ENCODE assay signal across 5 cellular contexts in the genomic region with DNA sequence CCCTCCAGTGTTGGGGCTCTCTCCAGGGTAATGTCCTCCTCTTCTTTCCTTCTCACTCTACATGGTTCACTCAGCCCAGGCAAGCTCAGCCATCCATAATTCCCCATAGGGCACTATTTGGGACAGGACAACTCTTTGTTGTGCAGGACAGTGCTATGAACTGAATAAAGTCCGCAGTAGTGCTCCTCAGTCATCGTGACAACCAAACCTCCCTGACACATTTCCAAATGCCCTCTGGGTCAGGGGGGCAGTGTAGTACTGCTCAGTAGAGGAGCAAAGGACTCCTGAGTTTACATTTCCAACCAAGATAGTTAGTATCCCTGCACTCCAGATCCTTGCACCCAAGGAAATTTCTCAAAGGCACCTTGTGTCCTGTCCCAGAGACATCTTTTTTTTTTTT.
DNase-seq lines count a peak whose midpoint lies in the region; ATAC-seq, FAIRE-seq and TF ChIP-seq lines count a peak whose summit lies in the region.
"Not testable (repeated sequence)": the region's sequence is repeated elsewhere in the genome, so short reads cannot be mapped to it uniquely, and the experiment has no call there.

No MANE protein-coding gene starts in this region.

- not testable (repeated sequence) for TF ChIP-seq EP300 in K562 (IDR thresholded peaks at IDR 0.05; ENCODE audit: low read length); HepG2 (IDR thresholded peaks at IDR 0.05; ENCODE audit: low read depth in 2 of 2, low read length in 2 of 2); HepG2 (CRISPR knock-in tag; IDR thresholded peaks at IDR 0.05; ENCODE audit: borderline replicate concordance)

- not testable (repeated sequence) for H3K4me3 ChIP-seq in K562; HepG2 (replicated peaks in 1 of 3; ENCODE audit: insufficient read depth in 1 of 3, low read depth in 2 of 3, low read length in 3 of 3); liver (ENCODE audit: low read depth in 1 of 3, low read length in 3 of 3); right lobe of liver

- H3K27ac ChIP-seq in K562 (ENCODE audit: extremely low read depth, low read depth, low read length); HepG2 (ENCODE audit: extremely low read length, insufficient read depth, low read length); liver (ENCODE audit: low read depth in 1 of 2, low read length in 2 of 2): not testable (repeated sequence)
- peak overlapping the region in 1 of 3 donors; percentile 68 for H3K27ac ChIP-seq in right lobe of liver

- H3K79me2 ChIP-seq in K562 (ENCODE audit: control insufficient read depth, insufficient read depth, low read length); HepG2 (ENCODE audit: insufficient read depth, low read length): not testable (repeated sequence)

- TF ChIP-seq RAD21 in K562 (CRISPR knock-in tag; conservative IDR thresholded peaks at IDR 0.05 in 1 of 2, IDR thresholded peaks at IDR 0.05 in 1 of 2); HepG2 (CRISPR knock-in tag; IDR thresholded peaks at IDR 0.05); liver (IDR thresholded peaks at IDR 0.05): not testable (repeated sequence)

- H4K20me1 ChIP-seq in K562 (replicated peaks; ENCODE audit: control insufficient read depth, insufficient read depth, low read length); HepG2 (ENCODE audit: insufficient read depth, low read length): not testable (repeated sequence)

- H3K9me3 ChIP-seq in K562 (replicated peaks; ENCODE audit: control insufficient read depth, insufficient read depth, low read depth, low read length); HepG2 (ENCODE audit: low read length); liver (ENCODE audit: control insufficient read depth in 4 of 4, low read length in 3 of 4); right lobe of liver: not testable (repeated sequence)

- H3K4me2 ChIP-seq in K562 (ENCODE audit: insufficient read depth, low read length); HepG2 (ENCODE audit: low read depth, low read length): not testable (repeated sequence)

- CTCF ChIA-PET in K562 (lab: Yijun Ruan, JAX; ENCODE audit: low intra/inter-chr PET ratio); HepG2 (lab: Yijun Ruan, JAX; ENCODE audit: low intra/inter-chr PET ratio, low total read pairs): not testable (repeated sequence)

- TF ChIP-seq POLR2A in K562 (conservative IDR thresholded peaks at IDR 0.05); HepG2 (IDR thresholded peaks at IDR 0.05; ENCODE audit: insufficient read depth in 1 of 2, low read depth in 2 of 2, low read length in 2 of 2); right lobe of liver (IDR thresholded peaks at IDR 0.05): not testable (repeated sequence)

- 37% methylated on average over 2 of the region's 2 CpGs for WGBS in K562 (ENCODE audit: insufficient coverage, low coverage, missing lambda C conversion rate)
- 0% methylated on average over 2 of the region's 2 CpGs for WGBS in HepG2 (ENCODE audit: low lambda C conversion rate)
- WGBS in liver, result 38% methylated on average over 2 of the region's 2 CpGs
- WGBS in right lobe of liver (ENCODE audit: insufficient coverage, low coverage, low lambda C conversion rate, missing lambda C conversion rate), result 19% methylated on average over 2 of the region's 2 CpGs

- not testable (repeated sequence) for BruUV-seq in K562 (replicated peaks; lab: Mats Ljungman, UMichigan); HepG2 (replicated peaks; lab: Mats Ljungman, UMichigan)

- H3K9ac ChIP-seq in K562 (ENCODE audit: insufficient read depth in 1 of 2, low read depth in 2 of 2, low read length in 2 of 2); HepG2 (ENCODE audit: insufficient read depth, low read depth, low read length); liver (ENCODE audit: low read depth in 1 of 2, low read length in 2 of 2): not testable (repeated sequence)

- POLR2A ChIA-PET in K562 (lab: Yijun Ruan, JAX); HepG2 (lab: Yijun Ruan, JAX): not testable (repeated sequence)

- not testable (repeated sequence) for H2AFZ ChIP-seq in K562 (ENCODE audit: low read depth, low read length); HepG2 (ENCODE audit: low read length)

- TF ChIP-seq CTCF in K562 (IDR thresholded peaks at IDR 0.05 in 2 of 3, conservative IDR thresholded peaks at IDR 0.05 in 1 of 3; ENCODE audit: insufficient read depth in 2 of 3, low read depth in 1 of 3, low read length in 3 of 3); HepG2 (CRISPR knock-in tag; IDR thresholded peaks at IDR 0.05); liver (IDR thresholded peaks at IDR 0.05; ENCODE audit: low read depth, low read length, missing input control); right lobe of liver (IDR thresholded peaks at IDR 0.05): not testable (repeated sequence)

- not testable (repeated sequence) for H3K36me3 ChIP-seq in K562 (ENCODE audit: control insufficient read depth, insufficient read depth, low read length); HepG2 (replicated peaks in 1 of 2; ENCODE audit: control insufficient read depth in 1 of 2, insufficient read depth in 2 of 2, low read length in 2 of 2); liver (ENCODE audit: control insufficient read depth in 4 of 4, insufficient read depth in 3 of 4, low read depth in 1 of 4, low read length in 3 of 4); right lobe of liver

- DNase-seq in K562 (ENCODE audit: extremely low read depth in 1 of 4, low spot score in 3 of 4); HepG2 (ENCODE audit: low spot score): not testable (repeated sequence)
- DNase-seq in left lobe of liver (ENCODE audit: low spot score) (peak; percentile 83), right lobe of liver (peak; percentile 18 to 86 (median 77))

- FAIRE-seq in K562 (lab: Jason Lieb, UNC); HepG2 (lab: Jason Lieb, UNC): not testable (repeated sequence)

- H3K4me1 ChIP-seq in K562 (replicated peaks in 1 of 2; ENCODE audit: control insufficient read depth in 2 of 2, insufficient read depth in 2 of 2, low read length in 2 of 2), result not testable (repeated sequence)
- H3K4me1 ChIP-seq in HepG2 (ENCODE audit: insufficient read depth, low read length) (peaks cover 19% of the 10 kb centered on the region), liver (ENCODE audit: control insufficient read depth in 4 of 4, insufficient read depth in 4 of 4, low read length in 3 of 4) (peaks cover 2 to 14% (median 5%) of the 10 kb centered on the region in 4 donors), right lobe of liver (peaks cover 0 to 42% (median 3%) of the 10 kb centered on the region in 4 donors)

- H3K27me3 ChIP-seq in K562 (ENCODE audit: control insufficient read depth in 2 of 2, insufficient read depth in 2 of 2, low read length in 2 of 2); HepG2 (ENCODE audit: control insufficient read depth in 1 of 2, insufficient read depth in 2 of 2, low read length in 2 of 2); liver (ENCODE audit: control insufficient read depth in 4 of 4, insufficient read depth in 4 of 4, low read length in 3 of 4); right lobe of liver: not testable (repeated sequence)

- in situ Hi-C loops in K562 (cut with MboI); HepG2 (cut with HindIII; ENCODE audit: extremely low pct_ligation_motif_present, low pct_unique_long_range_greater_than_20kb): not testable (repeated sequence)

- intact Hi-C loops in K562 (cut with micrococcal nuclease); HepG2 (cut with micrococcal nuclease; ENCODE audit: unreplicated experiment): not testable (repeated sequence)
- intact Hi-C loops in right lobe of liver (cut with DNase I), result loop anchor here in 1 of 2 donors (10.0 kb wide), 1 partner anchor 166 kb away; the partner anchor contains the start of gene SORD

- ATAC-seq in K562 (peak; percentile 24; the same call in 1 of the 3 replicates), left lobe of liver (peak; percentile 62), HepG2 (peak; percentile 69), right lobe of liver (peak; percentile 51 to 65 (median 57))

- not testable (repeated sequence) for H3K9me1 ChIP-seq in K562 (ENCODE audit: control insufficient read depth, insufficient read depth, low read length)

TF ChIP-seq in liver, 16 proteins besides CTCF, POLR2A, EP300 and RAD21:
- TF ChIP-seq HNF4A (conservative IDR thresholded peaks at IDR 0.05) (peak; percentile 66 to 84), RXRA (IDR thresholded peaks at IDR 0.05) (peak in 1 of 2 donors; percentile 73), JUND (IDR thresholded peaks at IDR 0.05) (peak in 1 of 2 donors; percentile 45)
